Comparison of ENCODE assay signal across 1 cellular context in genomic region chr7:27242046-27242579, GRCh38.
TF ChIP-seq lines count a peak whose summit lies in the region.

No MANE protein-coding gene starts in this region.

TF ChIP-seq in SK-N-SH treated with all-trans-retinoic acid at 6 μM for 48 hours, 23 proteins besides CTCF, POLR2A, EP300 and RAD21 (continued from another document):
- no peak for TF ChIP-seq PATZ1 (CRISPR knock-in tag; IDR thresholded peaks at IDR 0.05; ENCODE audit: borderline replicate concordance)
- TF ChIP-seq OSR1 (CRISPR knock-in tag; IDR thresholded peaks at IDR 0.05), result no peak
- TF ChIP-seq ARNTL (CRISPR knock-in tag; IDR thresholded peaks at IDR 0.05; ENCODE audit: borderline replicate concordance, low read depth), result no peak
- TF ChIP-seq PPARA (CRISPR knock-in tag; IDR thresholded peaks at IDR 0.05; ENCODE audit: borderline replicate concordance), result no peak
- no peak for TF ChIP-seq RARB (CRISPR knock-in tag; IDR thresholded peaks at IDR 0.05)
- no peak for TF ChIP-seq ZFP3 (CRISPR knock-in tag; IDR thresholded peaks at IDR 0.05)
- TF ChIP-seq TOX (CRISPR knock-in tag; IDR thresholded peaks at IDR 0.05; ENCODE audit: borderline replicate concordance), result no peak
- TF ChIP-seq CREB5 (CRISPR knock-in tag; IDR thresholded peaks at IDR 0.05; ENCODE audit: low read depth), result no peak
- TF ChIP-seq ZNF70 (CRISPR knock-in tag; IDR thresholded peaks at IDR 0.05), result no peak
- TF ChIP-seq ISL1 (CRISPR knock-in tag; IDR thresholded peaks at IDR 0.05), result no peak
- TF ChIP-seq CSDC2 (CRISPR knock-in tag; IDR thresholded peaks at IDR 0.05), result no peak
- no peak for TF ChIP-seq CSRNP3 (CRISPR knock-in tag; IDR thresholded peaks at IDR 0.05)
- TF ChIP-seq ZFP30 (CRISPR knock-in tag; IDR thresholded peaks at IDR 0.05), result no peak
- no peak for TF ChIP-seq ESRRG (CRISPR knock-in tag; IDR thresholded peaks at IDR 0.05)
- no peak for TF ChIP-seq ZC3H10 (CRISPR knock-in tag; IDR thresholded peaks at IDR 0.05)
- no peak for TF ChIP-seq TCF4 (CRISPR knock-in tag; IDR thresholded peaks at IDR 0.05; ENCODE audit: borderline replicate concordance)
- no peak for TF ChIP-seq TSHZ2 (CRISPR knock-in tag; IDR thresholded peaks at IDR 0.05)
- TF ChIP-seq GLIS3 (CRISPR knock-in tag; IDR thresholded peaks at IDR 0.05), result no peak
- no peak for TF ChIP-seq ZNF565 (CRISPR knock-in tag; conservative IDR thresholded peaks at IDR 0.05; ENCODE audit: low read depth)
